ENCODE assay signal across 17 cellular contexts in the genomic region with DNA sequence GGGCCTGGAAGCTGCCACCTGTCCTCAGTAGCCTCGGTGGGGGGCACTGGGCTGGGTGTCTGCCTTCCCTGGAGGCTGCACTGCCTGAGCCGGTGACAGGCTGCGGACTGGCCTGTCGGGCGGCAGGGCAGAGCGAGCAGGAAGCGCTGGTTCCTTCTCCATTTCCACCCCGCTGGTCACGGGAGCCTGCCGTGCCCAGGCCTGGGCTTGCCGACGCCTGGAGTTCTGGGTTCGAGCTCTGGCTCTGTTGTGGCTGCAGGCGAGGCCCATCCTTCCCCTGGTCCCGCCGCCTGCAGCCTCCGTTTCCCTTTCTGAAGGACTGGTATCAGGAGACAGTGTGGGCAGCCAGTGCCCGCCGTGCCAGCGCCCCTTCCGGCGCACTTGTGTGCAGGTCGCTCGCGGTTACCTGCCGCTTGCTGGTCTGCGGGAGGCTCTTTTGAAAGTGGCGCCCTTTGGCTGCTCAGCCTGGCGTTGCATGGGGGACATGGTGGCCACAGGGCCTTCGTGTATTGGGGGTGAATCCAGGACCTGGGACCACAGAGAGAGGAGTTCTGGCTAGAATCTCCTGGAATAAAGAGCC. TPM values are rescaled to one million over a fixed set of nuclear protein-coding genes. Genes with fewer than 3 reads are reported as not detected.
DNase-seq lines count a peak whose midpoint lies in the region; ATAC-seq, FAIRE-seq and TF ChIP-seq lines count a peak whose summit lies in the region.
"Had no signal": no experiment of that assay in that cellular context is flagged by ENCODE, and none has a peak within 500 bp of the region (broad histone marks: within the 10 kb centered on the region; RNA-seq: fewer than 3 reads in every experiment).

No MANE protein-coding gene starts in this region.

- H4K20me1 ChIP-seq in H1 (replicated peaks in 1 of 2; ENCODE audit: control insufficient read depth in 1 of 2, insufficient read depth in 2 of 2, low read length in 2 of 2): peaks cover 15 to 39% of the 10 kb centered on the region in 2 experiments

- FAIRE-seq in H1 (lab: Jason Lieb, UNC) (no peak), D721Med (lab: Jason Lieb, UNC) (no peak)
- FAIRE-seq: TTC549 had no signal

- H2AK5ac ChIP-seq in H1 (ENCODE audit: low read depth, low read length) (no peak overlapping the region), trophoblast cell (ENCODE audit: low read length) (no peak overlapping the region)

- no peak overlapping the region for H4K5ac ChIP-seq in H1 (ENCODE audit: insufficient read length, low read depth, low read length)

- POLR2A ChIA-PET in H1 (lab: Charles Lee; ENCODE audit: partially characterized antibody): no interaction called here

- no peaks in the 10 kb centered on the region for H3K9me3 ChIP-seq in right atrium auricular region
- no peaks in the 10 kb centered on the region for H3K9me3 ChIP-seq in H1 (ENCODE audit: insufficient read depth in 2 of 2, low read depth in 1 of 2, low read length in 1 of 2)
- no peaks in the 10 kb centered on the region for H3K9me3 ChIP-seq in trophoblast cell (ENCODE audit: insufficient read depth, low read depth, low read length)
- H3K9me3 ChIP-seq: transverse colon had no signal

- H2BK12ac ChIP-seq in H1 (ENCODE audit: low read depth, low read length): no peak overlapping the region
- H2BK12ac ChIP-seq in trophoblast cell (ENCODE audit: low read length): no peak overlapping the region

- no peak for TF ChIP-seq POLR2A in H1 (IDR thresholded peaks at IDR 0.05; ENCODE audit: control extremely low read depth in 1 of 2, low read depth in 2 of 2, low read length in 2 of 2)

- no peak for TF ChIP-seq EP300 in H1 (IDR thresholded peaks at IDR 0.05; ENCODE audit: borderline replicate concordance in 1 of 2, low read depth in 2 of 2, low read length in 2 of 2)

- no peaks in the 10 kb centered on the region for H3K27me3 ChIP-seq in right atrium auricular region
- no peaks in the 10 kb centered on the region for H3K27me3 ChIP-seq in H1 (replicated peaks in 1 of 4; ENCODE audit: control insufficient read depth in 3 of 4, extremely low read depth in 1 of 4, insufficient read depth in 3 of 4, low read length in 3 of 4)
- no peaks in the 10 kb centered on the region for H3K27me3 ChIP-seq in trophoblast cell (ENCODE audit: insufficient read depth, low read length)
- H3K27me3 ChIP-seq: transverse colon had no signal

- peaks cover 0 to 84% of the 10 kb centered on the region in 2 donors for H3K4me1 ChIP-seq in right atrium auricular region
- no peaks in the 10 kb centered on the region; a peak in 1 of 7 replicates for H3K4me1 ChIP-seq in H1 (replicated peaks in 1 of 4; ENCODE audit: control insufficient read depth in 3 of 4, insufficient read depth in 4 of 4, low read length in 3 of 4)
- H3K4me1 ChIP-seq in trophoblast cell (ENCODE audit: control insufficient read depth in 1 of 2, insufficient read depth in 2 of 2, low read length in 2 of 2): peaks cover 34 to 36% of the 10 kb centered on the region in 2 experiments

- no peak overlapping the region for H2BK20ac ChIP-seq in H1 (ENCODE audit: low read length)

- H3K4ac ChIP-seq in H1 (replicated peaks; ENCODE audit: insufficient read length, low read depth, low read length): no peak overlapping the region
- H3K4ac ChIP-seq in trophoblast cell (ENCODE audit: low read depth, low read length): peak overlapping the region; percentile 29

- no peak overlapping the region for H3K23ac ChIP-seq in H1 (ENCODE audit: insufficient read length)
- no peak overlapping the region for H3K23ac ChIP-seq in trophoblast cell (ENCODE audit: low read length)

- TF ChIP-seq RAD21 in H1 (IDR thresholded peaks at IDR 0.05 in 1 of 2, conservative IDR thresholded peaks at IDR 0.05 in 1 of 2; ENCODE audit: low read depth in 2 of 2, low read length in 2 of 2): no peak

- H3K14ac ChIP-seq in H1 (ENCODE audit: insufficient read length) (no peak overlapping the region), trophoblast cell (ENCODE audit: low read length) (no peak overlapping the region)

- H3K4me2 ChIP-seq in H1 (ENCODE audit: insufficient read depth in 1 of 2, low read depth in 2 of 2, low read length in 2 of 2) (no peak overlapping the region), trophoblast cell (ENCODE audit: low read length) (no peak overlapping the region)
- H3K4me2 ChIP-seq: GM23338 had no signal

- H3K56ac ChIP-seq in H1 (replicated peaks; ENCODE audit: insufficient read length, low read depth, low read length): no peak overlapping the region

- H3K18ac ChIP-seq in H1 (ENCODE audit: extremely low read depth, low read length): no peak overlapping the region
- H3K18ac ChIP-seq in trophoblast cell (ENCODE audit: low read length): no peak overlapping the region

- TF ChIP-seq CTCF in right atrium auricular region (IDR thresholded peaks at IDR 0.05) (no peak), H1 (IDR thresholded peaks at IDR 0.05; ENCODE audit: control extremely low read depth in 1 of 3, insufficient read depth in 1 of 3, low read depth in 1 of 3, low read length in 3 of 3) (no peak), D721Med (IDR thresholded peaks at IDR 0.05; ENCODE audit: insufficient read depth, missing control alignments) (no peak)

- no peaks in the 10 kb centered on the region for H3K23me2 ChIP-seq in H1 (ENCODE audit: low read depth, low read length)

- H3K4me3 ChIP-seq in right atrium auricular region: no peak overlapping the region
- H3K4me3 ChIP-seq in H1 (ENCODE audit: extremely low read depth in 1 of 4, insufficient read depth in 2 of 4, low read depth in 3 of 4, low read length in 4 of 4): no peak overlapping the region
- no peak overlapping the region for H3K4me3 ChIP-seq in trophoblast cell (ENCODE audit: low read depth, low read length)
- H3K4me3 ChIP-seq: GM23338, transverse colon had no signal

- H2BK15ac ChIP-seq in H1 (ENCODE audit: low read length): no peak overlapping the region

- CTCF ChIA-PET in H1 (lab: Charles Lee; ENCODE audit: partially characterized antibody): interaction anchor here (1.0 to 2.6 kb wide), 3 partner anchors 18 to 189 kb away, joined by 3 to 9 read pairs (median 4); no protein-coding TSS in a partner anchor

- H3K79me2 ChIP-seq in H1 (ENCODE audit: control insufficient read depth in 1 of 2, insufficient read depth in 2 of 2, low read length in 2 of 2) (peaks cover 0 to 31% of the 10 kb centered on the region in 2 experiments; a peak in 1 of 4 replicates), trophoblast cell (ENCODE audit: control insufficient read depth, insufficient read depth, low read length, poor library complexity) (peaks cover 8% of the 10 kb centered on the region)

- no peaks in the 10 kb centered on the region for H3K36me3 ChIP-seq in right atrium auricular region
- H3K36me3 ChIP-seq in H1 (ENCODE audit: control insufficient read depth in 2 of 4, insufficient read depth in 4 of 4, low read length in 3 of 4): no peaks in the 10 kb centered on the region
- no peaks in the 10 kb centered on the region for H3K36me3 ChIP-seq in trophoblast cell (ENCODE audit: control insufficient read depth in 1 of 2, insufficient read depth in 2 of 2, low read length in 2 of 2)
- H3K36me3 ChIP-seq: transverse colon had no signal

- intact Hi-C loops in left cardiac atrium (cut with DNase I): no loop called here

- H2BK5ac ChIP-seq in H1 (ENCODE audit: low read depth, low read length) (no peak overlapping the region), trophoblast cell (ENCODE audit: low read depth, low read length, poor library complexity) (no peak overlapping the region)

- WGBS in H1 (ENCODE audit: extremely low coverage in 1 of 2, insufficient coverage in 1 of 2, insufficient read length in 1 of 2, insufficient replicate concordance in 2 of 2, low coverage in 1 of 2, low lambda C conversion rate in 2 of 2, missing lambda C conversion rate in 1 of 2), 2 experiments: 88% methylated on average over 22 of the region's 30 CpGs; no CpG with 5 or more reads in 1 of the 2 experiments
- no CpG with 5 or more reads among the region's 30 CpGs for WGBS in trophoblast cell (ENCODE audit: extremely low coverage, insufficient coverage, insufficient read length)

- H4K91ac ChIP-seq in H1 (replicated peaks; ENCODE audit: insufficient read length, low read length) (no peak overlapping the region), trophoblast cell (ENCODE audit: low read depth, low read length) (no peak overlapping the region)

- H2AFZ ChIP-seq in H1 (ENCODE audit: low read length): no peak overlapping the region
- no peak overlapping the region for H2AFZ ChIP-seq in trophoblast cell (ENCODE audit: insufficient read depth, low read length, poor library complexity)
- H2AFZ ChIP-seq: GM23338 had no signal

- peaks cover 11% of the 10 kb centered on the region for H3K79me1 ChIP-seq in H1 (ENCODE audit: low read depth, low read length)
- peaks cover 17% of the 10 kb centered on the region for H3K79me1 ChIP-seq in trophoblast cell (ENCODE audit: low read length)

- H4K8ac ChIP-seq in H1 (ENCODE audit: extremely low read depth, insufficient read depth, low read length) (peak overlapping the region; percentile 25; the same call in 1 of the 2 replicates), trophoblast cell (ENCODE audit: low read depth, low read length) (no peak overlapping the region)

- H3K9ac ChIP-seq in H1 (replicated peaks in 1 of 4; ENCODE audit: extremely low read depth in 1 of 4, low read depth in 3 of 4, low read length in 3 of 4): no peak overlapping the region
- H3K9ac ChIP-seq in trophoblast cell (ENCODE audit: low read length): no peak overlapping the region

- H2BK120ac ChIP-seq in H1 (replicated peaks; ENCODE audit: low read depth, low read length): no peak overlapping the region
- H2BK120ac ChIP-seq in trophoblast cell (ENCODE audit: insufficient read depth, low read length, poor library complexity): no peak overlapping the region

- H4K12ac ChIP-seq in trophoblast cell (ENCODE audit: low read depth, low read length): no peak overlapping the region

- DNase-seq in right atrium auricular region (ENCODE audit: low spot score) (no peak), left cardiac atrium (no peak), H1 (ENCODE audit: low read depth in 1 of 2, low spot score in 2 of 2) (no peak), trophoblast cell (no peak), NCI-H1436 treated with DMSO at 0.1 percent for 48 hours (lab: John Stamatoyannopoulos, UW) (no peak), D721Med (ENCODE audit: insufficient read length, low spot score) (no peak), AML-193 (lab: John Stamatoyannopoulos, UW) (no peak), NCI-H510A treated with DMSO at 0.1 percent for 48 hours (lab: John Stamatoyannopoulos, UW) (no peak)
- DNase-seq: activated CD4-positive, alpha-beta T cell treated with anti-CD3 and anti-CD28 coated beads, Interleukin-2, amount 50 U/mL, for 1 hour; activated naive CD4-positive, alpha-beta T cell treated with anti-CD3 and anti-CD28 coated beads for 36 hours; cortex of kidney; foreskin melanocyte; NCI-H774; transverse colon had no signal

- H3K27ac ChIP-seq in right atrium auricular region (peak overlapping the region; percentile 61 to 75), H1 (ENCODE audit: low read depth, low read length) (no peak overlapping the region), trophoblast cell (ENCODE audit: low read depth, low read length) (no peak overlapping the region)
- H3K27ac ChIP-seq: transverse colon had no signal

- no peak for ATAC-seq in left cardiac atrium
- ATAC-seq: GM23338, Panc1 had no signal

RNA-seq across cellular contexts. Expression of a gene that starts 34.0 kb away (rescaled TPM):
- total RNA-seq in right atrium auricular region (10 to 100 TPM; 34.5 to 50.8 TPM), left cardiac atrium (10 to 100 TPM; 41.6 to 67.7 TPM)
- 28.1 and 29.4 TPM in 2 replicates for total RNA-seq in H1 (2021; fragmentation: NEBNext Ultra II Directional; extraction: Animal tissue kit (Norgen Biotek cat#: 25700))
- polyA plus RNA-seq in H1 (2011; rRNA removed): 9.8 and 21.0 TPM in 2 replicates
- 14.3 TPM for polyA plus RNA-seq in H1 (2011; cell fraction: cytosol; rRNA removed)
- 27.1 TPM for polyA plus RNA-seq in H1 (2011; cell fraction: nucleus; rRNA removed)
- polyA plus RNA-seq in H1 (2012, experiment 1 of 2): 14.2 to 23.4 TPM (median 21.5 TPM) in 4 replicates
- polyA plus RNA-seq in H1 (2012, experiment 2 of 2): 17.1 TPM
- 14.4 TPM for polyA plus RNA-seq in H1 (2013, experiment 1 of 2)
- 14.7 TPM for polyA plus RNA-seq in H1 (2013, experiment 2 of 2)
- 9.7 and 12.2 TPM in 2 replicates for polyA minus RNA-seq in H1 (2011; rRNA and poly(A)+ RNA removed)
- 14.5 TPM for polyA minus RNA-seq in H1 (2011; cell fraction: cytosol; rRNA and poly(A)+ RNA removed)
- polyA minus RNA-seq in H1 (2011; cell fraction: nucleus; rRNA and poly(A)+ RNA removed): 13.4 TPM
- 31.7 and 33.2 TPM in 2 replicates for polyA plus RNA-seq in trophoblast cell (2013)

Comparison
In these comparisons a context has a peak if more than half of its experiments do, and no peak if none do; other contexts are left out.
1. H3K27ac ChIP-seq: peak in right atrium auricular region (2 of 2); none in H1 (single experiment) and trophoblast cell (single experiment).